14 cellular contexts compared by ENCODE assay signal in the genomic region with DNA sequence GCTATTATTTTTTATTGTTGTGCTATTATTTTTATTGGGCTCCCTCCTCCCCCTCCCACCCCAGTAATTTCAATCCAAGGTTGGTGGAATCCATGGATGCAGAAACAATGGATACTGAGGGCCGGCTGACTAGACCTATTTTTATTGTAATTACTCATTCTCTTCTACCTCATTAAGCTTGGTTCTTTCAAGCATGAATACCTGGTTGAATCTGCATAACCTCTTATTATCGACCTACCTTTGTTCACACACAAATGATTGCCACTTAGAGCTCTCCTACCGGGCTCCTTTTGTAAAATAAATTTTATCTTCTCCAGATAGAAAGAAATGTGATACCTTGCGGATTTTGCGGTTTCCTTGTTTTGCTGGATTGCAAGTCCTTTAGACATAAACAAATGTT. TPM values are rescaled to one million over a fixed set of nuclear protein-coding genes. Genes with fewer than 3 reads are reported as not detected.
A peak's percentile ranks its signal among the peaks of the same experiment; 100 is the strongest.
DNase-seq lines count a peak whose midpoint lies in the region; ATAC-seq and TF ChIP-seq lines count a peak whose summit lies in the region.
"Had no signal": no experiment of that assay in that cellular context is flagged by ENCODE, and none has a peak within 500 bp of the region (broad histone marks: within the 10 kb centered on the region; RNA-seq: fewer than 3 reads in every experiment).

No MANE protein-coding gene starts in this region.

- ATAC-seq in HG02870 (IDR thresholded peaks at IDR 0.05; ENCODE audit: unreplicated experiment): no peak
- ATAC-seq: lower lobe of right lung had no signal

- H3K27me3 ChIP-seq in AG04450 (ENCODE audit: control insufficient read depth, insufficient read depth, low read length) (no peaks in the 10 kb centered on the region), adipocyte (replicated peaks; ENCODE audit: control insufficient read depth, insufficient read depth, low read length) (no peaks in the 10 kb centered on the region)
- H3K27me3 ChIP-seq: BLaER1 had no signal

- peaks cover 6% of the 10 kb centered on the region for H3K27me3 Mint-ChIP-seq in nephron (ENCODE audit: low read depth)
- H3K27me3 Mint-ChIP-seq: activated CD4-positive, alpha-beta T cell treated with anti-CD3 and anti-CD28 coated beads, Interleukin-2, amount 10 ng/mL, durations not matched to agents 24 days and 14 days; activated naive CD4-positive, alpha-beta T cell treated with anti-CD3 and anti-CD28 coated beads, Interleukin-2, amount 50 U/mL, for 24 hours had no signal

- DNase-seq in AG04450 (ENCODE audit: low read depth, low spot score) (no peak), NCI-H128 (lab: John Stamatoyannopoulos, UW; ENCODE audit: unreplicated experiment) (peak; percentile 53), adipocyte (ENCODE audit: low read depth) (no peak), NOMO-1 (lab: John Stamatoyannopoulos, UW; ENCODE audit: unreplicated experiment in 2 of 2) (no peak), NOMO-1 treated with dmso at 0.1 percent for 144 hours (lab: John Stamatoyannopoulos, UW; ENCODE audit: unreplicated experiment) (no peak), activated gamma-delta T cell treated with Interleukin-2 at 50 U/mL for 16 hours (no peak)
- DNase-seq: activated CD4-positive, alpha-beta T cell treated with anti-CD3 and anti-CD28 coated beads, Interleukin-2, amount 10 ng/mL, durations not matched to agents 24 days and 14 days; lower lobe of right lung; NCI-H446; posterior cingulate gyrus had no signal

- no peak overlapping the region for H3K4me3 Mint-ChIP-seq in nephron
- H3K4me3 Mint-ChIP-seq: activated CD4-positive, alpha-beta T cell treated with anti-CD3 and anti-CD28 coated beads, Interleukin-2, amount 10 ng/mL, durations not matched to agents 24 days and 14 days; activated naive CD4-positive, alpha-beta T cell treated with anti-CD3 and anti-CD28 coated beads, Interleukin-2, amount 50 U/mL, for 24 hours had no signal

- no peaks in the 10 kb centered on the region for H3K9me3 Mint-ChIP-seq in nephron
- H3K9me3 Mint-ChIP-seq: activated CD4-positive, alpha-beta T cell treated with anti-CD3 and anti-CD28 coated beads, Interleukin-2, amount 10 ng/mL, durations not matched to agents 24 days and 14 days; activated naive CD4-positive, alpha-beta T cell treated with anti-CD3 and anti-CD28 coated beads, Interleukin-2, amount 50 U/mL, for 24 hours had no signal

- CTCF ChIA-PET in AG04450 (lab: Charles Lee): interaction anchor here (1.7 kb wide), 1 partner anchor 13 kb away, joined by 4 read pairs; no protein-coding TSS in a partner anchor

- H3K36me3 Mint-ChIP-seq in nephron (ENCODE audit: low read depth): no peaks in the 10 kb centered on the region

- peak overlapping the region; percentile 11 for H3K27ac ChIP-seq in AG04450 (ENCODE audit: low read depth, low read length)
- H3K27ac ChIP-seq: BLaER1, lower lobe of right lung had no signal

- H3K4me1 Mint-ChIP-seq in nephron: peaks cover 78% of the 10 kb centered on the region

- H3K27ac Mint-ChIP-seq in nephron: peak overlapping the region in 2 of 3 experiments; percentile 87 to 93
- H3K27ac Mint-ChIP-seq: activated CD4-positive, alpha-beta T cell treated with anti-CD3 and anti-CD28 coated beads, Interleukin-2, amount 10 ng/mL, durations not matched to agents 24 days and 14 days; activated naive CD4-positive, alpha-beta T cell treated with anti-CD3 and anti-CD28 coated beads, Interleukin-2, amount 50 U/mL, for 24 hours had no signal

- no peaks in the 10 kb centered on the region for H3K9me3 ChIP-seq in AG04450 (ENCODE audit: control insufficient read depth, insufficient read depth, low read length)
- no peaks in the 10 kb centered on the region for H3K9me3 ChIP-seq in adipocyte (ENCODE audit: control insufficient read depth, low read length)
- H3K9me3 ChIP-seq: BLaER1, lower lobe of right lung had no signal

- peak overlapping the region; percentile 80 for H3K9ac ChIP-seq in adipocyte (ENCODE audit: low read length)
- H3K9ac ChIP-seq: BLaER1 had no signal

- H3K36me3 ChIP-seq in adipocyte (ENCODE audit: control insufficient read depth, insufficient read depth, low read length, severe bottlenecking): peaks cover 2% of the 10 kb centered on the region
- H3K36me3 ChIP-seq: BLaER1, lower lobe of right lung had no signal

- no peak for TF ChIP-seq CTCF in AG04450 (IDR thresholded peaks at IDR 0.05; ENCODE audit: low read depth, low read length)
- no peak for TF ChIP-seq CTCF in nephron (IDR thresholded peaks at IDR 0.05; ENCODE audit: unreplicated experiment in 3 of 3)

- POLR2A ChIA-PET in AG04450 (lab: Yijun Ruan, JAX): no interaction called here

- no peak overlapping the region for H3K4me3 ChIP-seq in AG04450 (ENCODE audit: low read depth, low read length)
- H3K4me3 ChIP-seq in adipocyte (ENCODE audit: low read length): no peak overlapping the region
- H3K4me3 ChIP-seq: BLaER1, lower lobe of right lung had no signal

- peaks cover 53% of the 10 kb centered on the region for H3K4me1 ChIP-seq in adipocyte (ENCODE audit: control insufficient read depth, insufficient read depth, low read length)

RNA-seq across cellular contexts. Expression of a gene that starts 31.6 kb away (rescaled TPM):
- 22.2 and 24.8 TPM in 2 replicates for polyA plus RNA-seq in AG04450 (2011; rRNA removed)
- polyA minus RNA-seq in AG04450 (2011; rRNA and poly(A)+ RNA removed): 22.2 and 25.6 TPM in 2 replicates

RNA-seq across cellular contexts. Expression of a gene that starts 31.8 kb away (rescaled TPM):
- polyA plus RNA-seq in AG04450 (2011; rRNA removed): 22.0 and 29.2 TPM in 2 replicates
- 23.3 and 26.8 TPM in 2 replicates for polyA minus RNA-seq in AG04450 (2011; rRNA and poly(A)+ RNA removed)
